ENCODE assay signal across 20 cellular contexts in genomic region chr4:160685729-160686128, GRCh38.
A peak's percentile ranks its signal among the peaks of the same experiment; 100 is the strongest.
DNase-seq lines count a peak whose midpoint lies in the region; ATAC-seq, FAIRE-seq and TF ChIP-seq lines count a peak whose summit lies in the region.
"Had no signal": no experiment of that assay in that cellular context is flagged by ENCODE, and none has a peak within 500 bp of the region (broad histone marks: within the 10 kb centered on the region; RNA-seq: fewer than 3 reads in every experiment).

No MANE protein-coding gene starts in this region.

- H4K8ac ChIP-seq in H1 (ENCODE audit: extremely low read depth, insufficient read depth, low read length) = 0 out of 2 replicates have a peak overlapping the region, but pooled peaks have one; percentile 5

- no peaks in the 10 kb centered on the region for H3K4me1 ChIP-seq in right cardiac atrium (ENCODE audit: control insufficient read depth, insufficient read depth, low read length)
- no peaks in the 10 kb centered on the region for H3K4me1 ChIP-seq in H1 (replicated peaks in 1 of 4; ENCODE audit: control insufficient read depth in 3 of 4, insufficient read depth in 4 of 4, low read length in 3 of 4)
- no peaks in the 10 kb centered on the region for H3K4me1 ChIP-seq in tibial artery
- H3K4me1 ChIP-seq: A549; BLaER1 treated with 17β-estradiol and CSF1 and Interleukin-3, amounts not matched to agents 10 nM and 100 nM; Caco-2 had no signal

- no peak for TF ChIP-seq POLR2A in H1 (IDR thresholded peaks at IDR 0.05; ENCODE audit: control extremely low read depth in 1 of 2, low read depth in 2 of 2, low read length in 2 of 2)

- H4K91ac ChIP-seq in H1 (replicated peaks; ENCODE audit: insufficient read length, low read length) = no peak overlapping the region

- no peaks in the 10 kb centered on the region for H3K79me2 ChIP-seq in H1 (ENCODE audit: control insufficient read depth in 1 of 2, insufficient read depth in 2 of 2, low read length in 2 of 2)

- no peak overlapping the region for H2AK5ac ChIP-seq in H1 (ENCODE audit: low read depth, low read length)

- H3K23ac ChIP-seq in H1 (ENCODE audit: insufficient read length) = no peak overlapping the region

- TF ChIP-seq RAD21 in H1 (IDR thresholded peaks at IDR 0.05 in 1 of 2, conservative IDR thresholded peaks at IDR 0.05 in 1 of 2; ENCODE audit: low read depth in 2 of 2, low read length in 2 of 2) = no peak

- CTCF ChIA-PET in H1 (lab: Charles Lee; ENCODE audit: partially characterized antibody) = no interaction called here

- no peak overlapping the region for H2BK12ac ChIP-seq in H1 (ENCODE audit: low read depth, low read length)

- H3K14ac ChIP-seq in H1 (ENCODE audit: insufficient read length) = no peak overlapping the region

- H3K36me3 ChIP-seq in H1 (ENCODE audit: control insufficient read depth in 2 of 4, insufficient read depth in 4 of 4, low read length in 3 of 4) (no peaks in the 10 kb centered on the region), tibial artery (no peaks in the 10 kb centered on the region)
- H3K36me3 ChIP-seq: BLaER1 treated with 17β-estradiol and CSF1 and Interleukin-3, amounts not matched to agents 10 nM and 100 nM had no signal

- intact Hi-C loops in Right ventricle myocardium inferior (cut with DNase I) = no loop called here
- intact Hi-C loops in right cardiac atrium (cut with DNase I) = no loop called here
- intact Hi-C loops in tibial artery (cut with DNase I; ENCODE audit: low total_unique reads) = no loop called here

- TF ChIP-seq CTCF in H1 (IDR thresholded peaks at IDR 0.05; ENCODE audit: control extremely low read depth in 1 of 3, insufficient read depth in 1 of 3, low read depth in 1 of 3, low read length in 3 of 3) (no peak), tibial artery (IDR thresholded peaks at IDR 0.05) (no peak)

- H3K18ac ChIP-seq in H1 (ENCODE audit: extremely low read depth, low read length) = no peak overlapping the region

- H2AFZ ChIP-seq in H1 (ENCODE audit: low read length) = no peak overlapping the region

- H3K27me3 ChIP-seq in right cardiac atrium (ENCODE audit: control insufficient read depth, insufficient read depth) = no peaks in the 10 kb centered on the region
- H3K27me3 ChIP-seq in H1 (replicated peaks in 1 of 4; ENCODE audit: control insufficient read depth in 3 of 4, extremely low read depth in 1 of 4, insufficient read depth in 3 of 4, low read length in 3 of 4) = no peaks in the 10 kb centered on the region
- no peaks in the 10 kb centered on the region for H3K27me3 ChIP-seq in tibial artery
- H3K27me3 ChIP-seq: BLaER1 treated with 17β-estradiol and CSF1 and Interleukin-3, amounts not matched to agents 10 nM and 100 nM had no signal

- no peak overlapping the region for H3K27ac ChIP-seq in right cardiac atrium (ENCODE audit: low read length)
- H3K27ac ChIP-seq in H1 (ENCODE audit: low read depth, low read length) = no peak overlapping the region
- H3K27ac ChIP-seq in tibial artery = no peak overlapping the region
- H3K27ac ChIP-seq: 22Rv1; A549; BLaER1 treated with 17β-estradiol and CSF1 and Interleukin-3, amounts not matched to agents 10 nM and 100 nM; C4-2B had no signal

- TF ChIP-seq EP300 in H1 (IDR thresholded peaks at IDR 0.05; ENCODE audit: borderline replicate concordance in 1 of 2, low read depth in 2 of 2, low read length in 2 of 2) = no peak

- no peak for ATAC-seq in Right ventricle myocardium inferior
- ATAC-seq in right cardiac atrium = no peak
- no peak for ATAC-seq in HG02623 (IDR thresholded peaks at IDR 0.05; ENCODE audit: unreplicated experiment)
- ATAC-seq: A549; CD8-positive, alpha-beta T cell had no signal

- no peak overlapping the region for H3K4ac ChIP-seq in H1 (replicated peaks; ENCODE audit: insufficient read length, low read depth, low read length)

- no peak overlapping the region for H3K9ac ChIP-seq in H1 (replicated peaks in 1 of 4; ENCODE audit: extremely low read depth in 1 of 4, low read depth in 3 of 4, low read length in 3 of 4)
- H3K9ac ChIP-seq: BLaER1 treated with 17β-estradiol and CSF1 and Interleukin-3, amounts not matched to agents 10 nM and 100 nM had no signal

- no peak overlapping the region for H4K5ac ChIP-seq in H1 (ENCODE audit: insufficient read length, low read depth, low read length)

- no peaks in the 10 kb centered on the region for H4K20me1 ChIP-seq in H1 (replicated peaks in 1 of 2; ENCODE audit: control insufficient read depth in 1 of 2, insufficient read depth in 2 of 2, low read length in 2 of 2)
- H4K20me1 ChIP-seq: BLaER1 treated with 17β-estradiol and CSF1 and Interleukin-3, amounts not matched to agents 10 nM and 100 nM had no signal

- no peak overlapping the region; the same call in 1 of the 2 replicates for H2BK5ac ChIP-seq in H1 (ENCODE audit: low read depth, low read length)

- DNase-seq in Right ventricle myocardium inferior (ENCODE audit: missing footprints) (peak; percentile 53), right cardiac atrium (no peak), H1 (ENCODE audit: low read depth in 1 of 2, low spot score in 2 of 2) (no peak), tibial artery (no peak)
- DNase-seq: AML-193; Caco-2; Calu3; CD4-positive, alpha-beta T cell; CD8-positive, alpha-beta T cell; DMS79 treated with DMSO at 0.1 percent for 48 hours; GF-D8 had no signal

- no peak overlapping the region for H3K4me2 ChIP-seq in H1 (ENCODE audit: insufficient read depth in 1 of 2, low read depth in 2 of 2, low read length in 2 of 2)
- H3K4me2 ChIP-seq: A549; BLaER1 treated with 17β-estradiol and CSF1 and Interleukin-3, amounts not matched to agents 10 nM and 100 nM had no signal

- H2BK20ac ChIP-seq in H1 (ENCODE audit: low read length) = no peak overlapping the region

- H2BK15ac ChIP-seq in H1 (ENCODE audit: low read length) = no peak overlapping the region

- no peak for FAIRE-seq in H1 (lab: Jason Lieb, UNC)
- FAIRE-seq: A549, D721Med, G401.6, GM12892, GM18507 had no signal

- no peaks in the 10 kb centered on the region for H3K79me1 ChIP-seq in H1 (ENCODE audit: low read depth, low read length)

- H2BK120ac ChIP-seq in H1 (replicated peaks; ENCODE audit: low read depth, low read length) = no peak overlapping the region

- H3K4me3 ChIP-seq in right cardiac atrium (ENCODE audit: low read length) (no peak overlapping the region), H1 (ENCODE audit: extremely low read depth in 1 of 4, insufficient read depth in 2 of 4, low read depth in 3 of 4, low read length in 4 of 4) (no peak overlapping the region), tibial artery (no peak overlapping the region)
- H3K4me3 ChIP-seq: A549; BLaER1 treated with 17β-estradiol and CSF1 and Interleukin-3, amounts not matched to agents 10 nM and 100 nM had no signal

- POLR2A ChIA-PET in H1 (lab: Charles Lee; ENCODE audit: partially characterized antibody) = no interaction called here

- no peak overlapping the region for H3K56ac ChIP-seq in H1 (replicated peaks; ENCODE audit: insufficient read length, low read depth, low read length)

- H3K23me2 ChIP-seq in H1 (ENCODE audit: low read depth, low read length) = no peaks in the 10 kb centered on the region

- no peaks in the 10 kb centered on the region for H3K9me3 ChIP-seq in right cardiac atrium (ENCODE audit: control insufficient read depth, low read length)
- H3K9me3 ChIP-seq in H1 (ENCODE audit: insufficient read depth in 2 of 2, low read depth in 1 of 2, low read length in 1 of 2) = 0 out of 4 replicates have a peak, but pooled peaks cover 0 to 2% of the 10 kb centered on the region in 2 experiments
- H3K9me3 ChIP-seq in tibial artery = no peaks in the 10 kb centered on the region
- H3K9me3 ChIP-seq: A549; BLaER1 treated with 17β-estradiol and CSF1 and Interleukin-3, amounts not matched to agents 10 nM and 100 nM; Caco-2 had no signal

TF ChIP-seq in H1, 55 proteins besides CTCF, POLR2A, EP300 and RAD21:
- no peak for TF ChIP-seq NRF1 (IDR thresholded peaks at IDR 0.05; ENCODE audit: low read depth, low read length)
- TF ChIP-seq CEBPB (IDR thresholded peaks at IDR 0.05; ENCODE audit: low read depth, low read length) = no peak
- no peak for TF ChIP-seq KDM4A (IDR thresholded peaks at IDR 0.05; ENCODE audit: low read depth, low read length, severe bottlenecking)
- no peak for TF ChIP-seq PHF8 (conservative IDR thresholded peaks at IDR 0.05; ENCODE audit: low read depth, low read length)
- no peak for TF ChIP-seq CTBP2 (IDR thresholded peaks at IDR 0.05; ENCODE audit: borderline replicate concordance, insufficient read depth, insufficient read length, low read length)
